Comparison of ENCODE assay signal across 8 cellular contexts in the genomic region with DNA sequence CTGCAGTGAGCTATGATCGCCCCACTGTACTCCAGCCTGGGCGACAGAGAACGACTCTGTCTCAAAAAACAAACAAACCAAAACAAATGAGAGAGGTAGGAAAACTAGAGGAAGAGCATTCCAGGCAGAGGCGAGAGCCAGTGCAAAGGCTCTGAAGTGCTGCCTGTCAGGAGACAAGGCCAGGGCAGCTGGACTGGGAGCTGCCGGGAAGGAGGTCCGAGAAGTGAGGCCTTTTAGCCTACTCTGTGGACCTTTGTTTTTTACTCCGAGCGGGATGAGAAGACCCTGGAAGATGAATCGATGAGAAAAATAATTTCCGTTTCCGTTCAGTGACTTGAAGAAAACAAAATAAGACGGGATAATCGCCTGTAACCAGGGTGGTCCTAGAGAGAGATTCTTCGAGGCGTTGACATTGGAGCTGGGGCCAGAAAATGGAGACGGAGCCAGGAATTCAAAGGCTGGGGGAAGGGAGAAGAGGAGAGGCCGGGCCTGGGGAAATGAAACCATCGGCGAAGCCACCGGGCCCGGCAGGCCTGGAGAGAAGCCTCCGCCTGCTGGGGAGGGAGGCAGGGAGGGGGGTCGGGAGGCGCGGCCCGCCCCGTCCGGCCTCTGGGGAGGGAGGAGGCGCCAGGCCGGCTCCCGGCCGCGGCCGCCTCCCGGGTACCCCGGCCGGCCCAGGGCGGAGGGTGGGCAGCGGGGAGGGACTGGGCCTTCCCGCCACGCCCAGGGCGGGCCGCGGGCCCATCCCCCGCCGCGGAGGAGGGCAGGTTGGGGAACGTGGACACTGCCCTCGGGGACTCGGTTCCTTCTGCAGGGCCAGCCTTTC. TPM values are rescaled to one million over a fixed set of nuclear protein-coding genes. Genes with fewer than 3 reads are reported as not detected.
A peak's percentile ranks its signal among the peaks of the same experiment; 100 is the strongest.
DNase-seq lines count a peak whose midpoint lies in the region; ATAC-seq and TF ChIP-seq lines count a peak whose summit lies in the region.

No MANE protein-coding gene starts in this region.

- H3K36me3 ChIP-seq in kidney epithelial cell (ENCODE audit: control insufficient read depth, insufficient read depth, low read length): no peaks in the 10 kb centered on the region
- H3K36me3 ChIP-seq in spleen: no peaks in the 10 kb centered on the region

- H3K27ac ChIP-seq in cingulate gyrus (ENCODE audit: low read depth, low read length) (peak overlapping the region; percentile 99), spleen (peak overlapping the region; percentile 88 to 94 (median 92))

- TF ChIP-seq POLR2A in spleen (IDR thresholded peaks at IDR 0.05): peak in 1 of 3 donors; percentile 2

- intact Hi-C loops in spleen (cut with DNase I; ENCODE audit: low total_unique reads): no loop called here

- peaks cover 6 to 47% (median 35%) of the 10 kb centered on the region in 6 donors for H3K4me1 ChIP-seq in spleen

- ATAC-seq in HG02588 (IDR thresholded peaks at IDR 0.05; ENCODE audit: unreplicated experiment) (peak; percentile 55), HG03039 (IDR thresholded peaks at IDR 0.05; ENCODE audit: unreplicated experiment) (no peak)

- WGBS in spleen, 5 donors: 4 to 8% (median 5%) methylated on average over 34 to 50 of the region's 50 CpGs

- H3K9me3 ChIP-seq in spleen: no peaks in the 10 kb centered on the region

- no peak for TF ChIP-seq CTCF in kidney epithelial cell (IDR thresholded peaks at IDR 0.05; ENCODE audit: insufficient read depth, low read length, poor library complexity, severe bottlenecking)
- peak in 1 of 11 experiments; percentile 22 for TF ChIP-seq CTCF in spleen (IDR thresholded peaks at IDR 0.05 in 8 of 11, conservative IDR thresholded peaks at IDR 0.05 in 3 of 11)

- H3K27me3 ChIP-seq in kidney epithelial cell (ENCODE audit: control insufficient read depth, insufficient read depth, low read length) (no peaks in the 10 kb centered on the region), spleen (replicated peaks in 1 of 7) (no peaks in the 10 kb centered on the region)

- DNase-seq in DMS79 treated with DMSO at 0.1 percent for 48 hours (lab: John Stamatoyannopoulos, UW) (peak; percentile 84), NCI-H2171 treated with DMSO at 0.1 percent for 48 hours (lab: John Stamatoyannopoulos, UW) (peak; percentile 60), kidney epithelial cell (ENCODE audit: low read depth) (peak; percentile 51), spleen (peak; percentile 96)
- DNase-seq in activated CD4-positive, CD25-positive, alpha-beta regulatory T cell (lab: John Stamatoyannopoulos, UW): peak in 3 of 4 experiments; percentile 19 to 40 (median 33)

- H3K4me3 ChIP-seq in kidney epithelial cell (ENCODE audit: low read depth, low read length) (peak overlapping the region; percentile 32), spleen (peak overlapping the region; percentile 9 to 67 (median 36))

RNA-seq across cellular contexts. Expression of a gene that starts 7.8 kb away (rescaled TPM):
- 12.3 and 13.6 TPM in 2 replicates for total RNA-seq in kidney epithelial cell
- 10 to 100 TPM in 6 of 7 donors, 1 to 10 TPM in 1; 9.8 to 19.7 (median 13.2) TPM for total RNA-seq in spleen
- polyA plus RNA-seq in spleen: 10 to 100 TPM in 1 of 3 donors, 1 to 10 TPM in 2; 8.5 to 14.9 (median 9.4) TPM

RNA-seq across cellular contexts. Expression of a gene that starts 10.5 kb away (rescaled TPM):
- total RNA-seq in kidney epithelial cell (11.4 and 12.9 TPM in 2 replicates), spleen (10 to 100 TPM; 21.5 to 51.4 (median 30.9) TPM)
- 10 to 100 TPM; 21.8 to 32.6 (median 23.5) TPM for polyA plus RNA-seq in spleen

RNA-seq across cellular contexts. Expression of a gene that starts 20.4 kb away (rescaled TPM):
- 2.5 and 2.7 TPM in 2 replicates for total RNA-seq in kidney epithelial cell
- 1 to 10 TPM; 1.7 to 3.4 (median 3.0) TPM for total RNA-seq in spleen
- 1 to 10 TPM in 1 of 3 donors, under 1 TPM in 2; 0.50 to 1.8 (median 0.56) TPM for polyA plus RNA-seq in spleen

RNA-seq across cellular contexts. Expression of a gene that starts 31.9 kb away (rescaled TPM):
- total RNA-seq in kidney epithelial cell (86.1 and 91.1 TPM in 2 replicates), spleen (100 to 1,000 TPM in 6 of 7 donors, 10 to 100 TPM in 1; 92.3 to 243 (median 179) TPM)
- 100 to 1,000 TPM in 2 of 3 donors, 10 to 100 TPM in 1; 90.6 to 215 (median 136) TPM for polyA plus RNA-seq in spleen

RNA-seq across cellular contexts. Expression of a gene that starts 33.2 kb away (rescaled TPM):
- 0.96 and 2.4 TPM in 2 replicates for total RNA-seq in kidney epithelial cell
- total RNA-seq in spleen: 1 to 10 TPM in 3 of 7 donors, under 1 TPM in 4; 0.32 to 2.3 (median 0.85) TPM
- polyA plus RNA-seq in spleen: under 1 TPM; 0.30 to 0.61 (median 0.35) TPM

Comparison
In these comparisons a context has a peak if more than half of its experiments do, and no peak if none do; other contexts are left out.
1. DNase-seq: peak in every context shown above with its lines; median percentile 96 in spleen; 84 in DMS79 treated with DMSO at 0.1 percent for 48 hours; 60 in NCI-H2171 treated with DMSO at 0.1 percent for 48 hours; 51 in kidney epithelial cell; 33 in activated CD4-positive, CD25-positive, alpha-beta regulatory T cell.